ENCODE assay signal across 1 cellular context in the genomic region with DNA sequence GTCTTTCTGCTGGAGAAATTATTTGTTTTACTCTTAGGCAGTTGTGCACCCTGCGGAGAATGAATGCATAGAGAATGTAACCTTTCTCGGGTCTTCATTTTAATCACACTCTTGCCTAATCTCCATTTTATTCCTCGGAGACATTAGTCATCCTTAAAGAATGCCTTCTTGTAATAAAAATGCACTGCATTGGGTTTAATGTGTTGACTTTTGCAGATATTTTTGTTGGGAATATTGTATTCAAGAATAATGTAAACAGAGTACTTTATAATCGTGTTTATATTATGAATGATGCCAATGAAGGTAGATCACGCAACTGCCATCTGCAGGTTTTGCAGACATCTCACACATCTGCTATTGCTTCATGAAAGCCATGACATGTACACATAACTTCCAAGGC.
TF ChIP-seq lines count a peak whose summit lies in the region.

No MANE protein-coding gene starts in this region.

TF ChIP-seq in HEK293, 187 proteins besides CTCF, POLR2A, EP300 and RAD21 (continued from another document and continues in another):
- TF ChIP-seq SP2 (tag by site-specific recombination; IDR thresholded peaks at IDR 0.05) (no peak), ZNF747 (tag by site-specific recombination; IDR thresholded peaks at IDR 0.05) (no peak), ZNF132 (tag by site-specific recombination; IDR thresholded peaks at IDR 0.05; ENCODE audit: borderline replicate concordance) (no peak), KLF10 (tag by site-specific recombination; IDR thresholded peaks at IDR 0.05) (no peak), HOXD13 (CRISPR knock-in tag; IDR thresholded peaks at IDR 0.05; ENCODE audit: borderline replicate concordance) (peak; percentile 88), TCF7L2 (IDR thresholded peaks at IDR 0.05; ENCODE audit: borderline replicate concordance, low read depth, low read length) (no peak), ZNF843 (tag by site-specific recombination; IDR thresholded peaks at IDR 0.05) (no peak), ZNF416 (tag by site-specific recombination; IDR thresholded peaks at IDR 0.05) (no peak), ZNF473 (tag by site-specific recombination; IDR thresholded peaks at IDR 0.05) (no peak), OSR2 (tag by site-specific recombination; IDR thresholded peaks at IDR 0.05) (no peak), ZNF112 (tag by site-specific recombination; IDR thresholded peaks at IDR 0.05) (no peak), YY2 (tag by site-specific recombination; IDR thresholded peaks at IDR 0.05) (no peak), REPIN1 (tag by site-specific recombination; IDR thresholded peaks at IDR 0.05; ENCODE audit: low read depth) (no peak), ZNF426 (tag by site-specific recombination; IDR thresholded peaks at IDR 0.05) (no peak), ZNF785 (tag by site-specific recombination; IDR thresholded peaks at IDR 0.05) (no peak), ZNF777 (tag by site-specific recombination; IDR thresholded peaks at IDR 0.05; ENCODE audit: borderline replicate concordance) (no peak), KLF16 (tag by site-specific recombination; IDR thresholded peaks at IDR 0.05) (no peak), ZNF175 (tag by site-specific recombination; IDR thresholded peaks at IDR 0.05) (no peak), ZNF830 (tag by site-specific recombination; IDR thresholded peaks at IDR 0.05; ENCODE audit: low read depth) (no peak), ZNF169 (tag by site-specific recombination; IDR thresholded peaks at IDR 0.05) (no peak), ZNF596 (tag by site-specific recombination; IDR thresholded peaks at IDR 0.05) (no peak), ZFP41 (tag by site-specific recombination; IDR thresholded peaks at IDR 0.05; ENCODE audit: borderline replicate concordance) (no peak), ZNF629 (tag by site-specific recombination; IDR thresholded peaks at IDR 0.05) (peak; percentile 63), ZNF514 (tag by site-specific recombination; IDR thresholded peaks at IDR 0.05) (no peak), KLF8 (tag by site-specific recombination; IDR thresholded peaks at IDR 0.05) (peak; percentile 82), ZNF658 (tag by site-specific recombination; IDR thresholded peaks at IDR 0.05) (no peak), ZFP3 (tag by site-specific recombination; IDR thresholded peaks at IDR 0.05; ENCODE audit: low read depth) (no peak), ZNF311 (tag by site-specific recombination; IDR thresholded peaks at IDR 0.05; ENCODE audit: borderline replicate concordance) (no peak), ZNF133 (tag by site-specific recombination; IDR thresholded peaks at IDR 0.05) (no peak), ZNF324 (tag by site-specific recombination; IDR thresholded peaks at IDR 0.05) (no peak), MYNN (tag by site-specific recombination; IDR thresholded peaks at IDR 0.05; ENCODE audit: borderline replicate concordance) (no peak), ZNF571 (tag by site-specific recombination; IDR thresholded peaks at IDR 0.05) (no peak), ZNF16 (tag by site-specific recombination; IDR thresholded peaks at IDR 0.05; ENCODE audit: low read depth) (no peak), ZNF48 (tag by site-specific recombination; IDR thresholded peaks at IDR 0.05) (no peak), ZNF791 (tag by site-specific recombination; IDR thresholded peaks at IDR 0.05) (no peak), ZNF654 (tag by site-specific recombination; IDR thresholded peaks at IDR 0.05; ENCODE audit: low read depth) (no peak)
- TF ChIP-seq, protein P1, sequence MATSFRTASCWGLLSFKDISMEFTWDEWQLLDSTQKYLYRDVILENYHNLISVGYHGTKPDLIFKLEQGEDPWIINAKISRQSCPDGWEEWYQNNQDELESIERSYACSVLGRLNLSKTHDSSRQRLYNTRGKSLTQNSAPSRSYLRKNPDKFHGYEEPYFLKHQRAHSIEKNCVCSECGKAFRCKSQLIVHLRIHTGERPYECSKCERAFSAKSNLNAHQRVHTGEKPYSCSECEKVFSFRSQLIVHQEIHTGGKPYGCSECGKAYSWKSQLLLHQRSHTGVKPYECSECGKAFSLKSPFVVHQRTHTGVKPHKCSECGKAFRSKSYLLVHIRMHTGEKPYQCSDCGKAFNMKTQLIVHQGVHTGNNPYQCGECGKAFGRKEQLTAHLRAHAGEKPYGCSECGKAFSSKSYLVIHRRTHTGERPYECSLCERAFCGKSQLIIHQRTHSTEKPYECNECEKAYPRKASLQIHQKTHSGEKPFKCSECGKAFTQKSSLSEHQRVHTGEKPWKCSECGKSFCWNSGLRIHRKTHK (tag by site-specific recombination; IDR thresholded peaks at IDR 0.05) = no peak
- TF ChIP-seq, protein P2, sequence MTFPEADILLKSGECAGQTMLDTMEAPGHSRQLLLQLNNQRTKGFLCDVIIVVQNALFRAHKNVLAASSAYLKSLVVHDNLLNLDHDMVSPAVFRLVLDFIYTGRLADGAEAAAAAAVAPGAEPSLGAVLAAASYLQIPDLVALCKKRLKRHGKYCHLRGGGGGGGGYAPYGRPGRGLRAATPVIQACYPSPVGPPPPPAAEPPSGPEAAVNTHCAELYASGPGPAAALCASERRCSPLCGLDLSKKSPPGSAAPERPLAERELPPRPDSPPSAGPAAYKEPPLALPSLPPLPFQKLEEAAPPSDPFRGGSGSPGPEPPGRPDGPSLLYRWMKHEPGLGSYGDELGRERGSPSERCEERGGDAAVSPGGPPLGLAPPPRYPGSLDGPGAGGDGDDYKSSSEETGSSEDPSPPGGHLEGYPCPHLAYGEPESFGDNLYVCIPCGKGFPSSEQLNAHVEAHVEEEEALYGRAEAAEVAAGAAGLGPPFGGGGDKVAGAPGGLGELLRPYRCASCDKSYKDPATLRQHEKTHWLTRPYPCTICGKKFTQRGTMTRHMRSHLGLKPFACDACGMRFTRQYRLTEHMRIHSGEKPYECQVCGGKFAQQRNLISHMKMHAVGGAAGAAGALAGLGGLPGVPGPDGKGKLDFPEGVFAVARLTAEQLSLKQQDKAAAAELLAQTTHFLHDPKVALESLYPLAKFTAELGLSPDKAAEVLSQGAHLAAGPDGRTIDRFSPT (tag by site-specific recombination; IDR thresholded peaks at IDR 0.05) = 0 out of 2 replicates have a peak, but pooled peaks have one; percentile 41
- TF ChIP-seq, protein P3, sequence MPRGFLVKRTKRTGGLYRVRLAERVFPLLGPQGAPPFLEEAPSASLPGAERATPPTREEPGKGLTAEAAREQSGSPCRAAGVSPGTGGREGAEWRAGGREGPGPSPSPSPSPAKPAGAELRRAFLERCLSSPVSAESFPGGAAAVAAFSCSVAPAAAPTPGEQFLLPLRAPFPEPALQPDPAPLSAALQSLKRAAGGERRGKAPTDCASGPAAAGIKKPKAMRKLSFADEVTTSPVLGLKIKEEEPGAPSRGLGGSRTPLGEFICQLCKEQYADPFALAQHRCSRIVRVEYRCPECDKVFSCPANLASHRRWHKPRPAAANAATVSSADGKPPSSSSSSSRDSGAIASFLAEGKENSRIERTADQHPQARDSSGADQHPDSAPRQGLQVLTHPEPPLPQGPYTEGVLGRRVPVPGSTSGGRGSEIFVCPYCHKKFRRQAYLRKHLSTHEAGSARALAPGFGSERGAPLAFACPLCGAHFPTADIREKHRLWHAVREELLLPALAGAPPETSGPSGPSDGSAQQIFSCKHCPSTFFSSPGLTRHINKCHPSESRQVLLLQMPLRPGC (tag by site-specific recombination; IDR thresholded peaks at IDR 0.05) = peak; percentile 67; the same call in 1 of the 2 replicates
- TF ChIP-seq, protein P4, sequence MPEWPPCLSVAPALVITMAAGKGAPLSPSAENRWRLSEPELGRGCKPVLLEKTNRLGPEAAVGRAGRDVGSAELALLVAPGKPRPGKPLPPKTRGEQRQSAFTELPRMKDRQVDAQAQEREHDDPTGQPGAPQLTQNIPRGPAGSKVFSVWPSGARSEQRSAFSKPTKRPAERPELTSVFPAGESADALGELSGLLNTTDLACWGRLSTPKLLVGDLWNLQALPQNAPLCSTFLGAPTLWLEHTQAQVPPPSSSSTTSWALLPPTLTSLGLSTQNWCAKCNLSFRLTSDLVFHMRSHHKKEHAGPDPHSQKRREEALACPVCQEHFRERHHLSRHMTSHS (tag by site-specific recombination; IDR thresholded peaks at IDR 0.05) = no peak
- TF ChIP-seq, protein P5, sequence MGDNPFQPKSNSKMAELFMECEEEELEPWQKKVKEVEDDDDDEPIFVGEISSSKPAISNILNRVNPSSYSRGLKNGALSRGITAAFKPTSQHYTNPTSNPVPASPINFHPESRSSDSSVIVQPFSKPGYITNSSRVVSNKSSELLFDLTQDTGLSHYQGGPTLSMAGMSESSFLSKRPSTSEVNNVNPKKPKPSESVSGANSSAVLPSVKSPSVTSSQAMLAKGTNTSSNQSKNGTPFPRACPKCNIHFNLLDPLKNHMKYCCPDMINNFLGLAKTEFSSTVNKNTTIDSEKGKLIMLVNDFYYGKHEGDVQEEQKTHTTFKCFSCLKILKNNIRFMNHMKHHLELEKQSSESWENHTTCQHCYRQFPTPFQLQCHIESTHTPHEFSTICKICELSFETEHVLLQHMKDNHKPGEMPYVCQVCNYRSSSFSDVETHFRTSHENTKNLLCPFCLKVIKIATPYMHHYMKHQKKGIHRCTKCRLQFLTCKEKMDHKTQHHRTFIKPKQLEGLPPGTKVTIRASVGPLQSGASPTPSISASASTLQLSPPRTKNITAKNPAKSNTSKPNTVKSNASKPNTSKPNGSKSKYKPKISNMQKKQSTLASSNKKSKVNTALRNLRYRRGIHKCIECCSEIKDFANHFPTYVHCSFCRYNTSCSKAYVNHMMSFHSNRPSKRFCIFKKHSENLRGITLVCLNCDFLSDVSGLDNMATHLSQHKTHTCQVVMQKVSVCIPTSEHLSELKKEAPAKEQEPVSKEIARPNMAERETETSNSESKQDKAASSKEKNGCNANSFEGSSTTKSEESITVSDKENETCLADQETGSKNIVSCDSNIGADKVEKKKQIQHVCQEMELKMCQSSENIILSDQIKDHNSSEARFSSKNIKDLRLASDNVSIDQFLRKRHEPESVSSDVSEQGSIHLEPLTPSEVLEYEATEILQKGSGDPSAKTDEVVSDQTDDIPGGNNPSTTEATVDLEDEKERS (tag by site-specific recombination; IDR thresholded peaks at IDR 0.05) = peak; percentile 35; the same call in 1 of the 2 replicates
- TF ChIP-seq, protein P6, sequence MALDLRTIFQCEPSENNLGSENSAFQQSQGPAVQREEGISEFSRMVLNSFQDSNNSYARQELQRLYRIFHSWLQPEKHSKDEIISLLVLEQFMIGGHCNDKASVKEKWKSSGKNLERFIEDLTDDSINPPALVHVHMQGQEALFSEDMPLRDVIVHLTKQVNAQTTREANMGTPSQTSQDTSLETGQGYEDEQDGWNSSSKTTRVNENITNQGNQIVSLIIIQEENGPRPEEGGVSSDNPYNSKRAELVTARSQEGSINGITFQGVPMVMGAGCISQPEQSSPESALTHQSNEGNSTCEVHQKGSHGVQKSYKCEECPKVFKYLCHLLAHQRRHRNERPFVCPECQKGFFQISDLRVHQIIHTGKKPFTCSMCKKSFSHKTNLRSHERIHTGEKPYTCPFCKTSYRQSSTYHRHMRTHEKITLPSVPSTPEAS (tag by site-specific recombination; IDR thresholded peaks at IDR 0.05) = no peak
- TF ChIP-seq, protein P7, sequence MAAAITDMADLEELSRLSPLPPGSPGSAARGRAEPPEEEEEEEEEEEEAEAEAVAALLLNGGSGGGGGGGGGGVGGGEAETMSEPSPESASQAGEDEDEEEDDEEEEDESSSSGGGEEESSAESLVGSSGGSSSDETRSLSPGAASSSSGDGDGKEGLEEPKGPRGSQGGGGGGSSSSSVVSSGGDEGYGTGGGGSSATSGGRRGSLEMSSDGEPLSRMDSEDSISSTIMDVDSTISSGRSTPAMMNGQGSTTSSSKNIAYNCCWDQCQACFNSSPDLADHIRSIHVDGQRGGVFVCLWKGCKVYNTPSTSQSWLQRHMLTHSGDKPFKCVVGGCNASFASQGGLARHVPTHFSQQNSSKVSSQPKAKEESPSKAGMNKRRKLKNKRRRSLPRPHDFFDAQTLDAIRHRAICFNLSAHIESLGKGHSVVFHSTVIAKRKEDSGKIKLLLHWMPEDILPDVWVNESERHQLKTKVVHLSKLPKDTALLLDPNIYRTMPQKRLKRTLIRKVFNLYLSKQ (tag by site-specific recombination; IDR thresholded peaks at IDR 0.05; ENCODE audit: borderline replicate concordance) = no peak
- TF ChIP-seq, protein P8, sequence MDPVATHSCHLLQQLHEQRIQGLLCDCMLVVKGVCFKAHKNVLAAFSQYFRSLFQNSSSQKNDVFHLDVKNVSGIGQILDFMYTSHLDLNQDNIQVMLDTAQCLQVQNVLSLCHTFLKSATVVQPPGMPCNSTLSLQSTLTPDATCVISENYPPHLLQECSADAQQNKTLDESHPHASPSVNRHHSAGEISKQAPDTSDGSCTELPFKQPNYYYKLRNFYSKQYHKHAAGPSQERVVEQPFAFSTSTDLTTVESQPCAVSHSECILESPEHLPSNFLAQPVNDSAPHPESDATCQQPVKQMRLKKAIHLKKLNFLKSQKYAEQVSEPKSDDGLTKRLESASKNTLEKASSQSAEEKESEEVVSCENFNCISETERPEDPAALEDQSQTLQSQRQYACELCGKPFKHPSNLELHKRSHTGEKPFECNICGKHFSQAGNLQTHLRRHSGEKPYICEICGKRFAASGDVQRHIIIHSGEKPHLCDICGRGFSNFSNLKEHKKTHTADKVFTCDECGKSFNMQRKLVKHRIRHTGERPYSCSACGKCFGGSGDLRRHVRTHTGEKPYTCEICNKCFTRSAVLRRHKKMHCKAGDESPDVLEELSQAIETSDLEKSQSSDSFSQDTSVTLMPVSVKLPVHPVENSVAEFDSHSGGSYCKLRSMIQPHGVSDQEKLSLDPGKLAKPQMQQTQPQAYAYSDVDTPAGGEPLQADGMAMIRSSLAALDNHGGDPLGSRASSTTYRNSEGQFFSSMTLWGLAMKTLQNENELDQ (tag by site-specific recombination; IDR thresholded peaks at IDR 0.05; ENCODE audit: low read depth) = no peak
